Comparison of ENCODE assay signal across 18 cellular contexts in genomic region chr18:58391113-58391892, GRCh38.
DNase-seq lines count a peak whose midpoint lies in the region; ATAC-seq and TF ChIP-seq lines count a peak whose summit lies in the region.
"Had no signal": no experiment of that assay in that cellular context is flagged by ENCODE, and none has a peak within 500 bp of the region (broad histone marks: within the 10 kb centered on the region; RNA-seq: fewer than 3 reads in every experiment).

No MANE protein-coding gene starts in this region.

- H3K27me3 ChIP-seq in adipocyte (replicated peaks; ENCODE audit: control insufficient read depth, insufficient read depth, low read length) (no peaks in the 10 kb centered on the region), psoas muscle (ENCODE audit: insufficient read depth in 3 of 3, low read length in 2 of 3) (no peaks in the 10 kb centered on the region)
- H3K27me3 ChIP-seq: colonic mucosa, pancreas had no signal

- no peak overlapping the region for H3K4me3 Mint-ChIP-seq in glutamatergic neuron (ENCODE audit: unreplicated experiment)
- H3K4me3 Mint-ChIP-seq: CD8-positive, alpha-beta memory T cell; stimulated activated naive CD8-positive, alpha-beta T cell treated with anti-CD3 and anti-CD28 coated beads, Interleukin-15, amount 100 ng/mL, for 72 hours; T-helper 2 cell treated with Interferon-gamma antibody and Interleukin-4, amounts not matched to agents 5 μg/mL and 100 μg/mL, for 36 hours had no signal

- WGBS in psoas muscle, 3 donors, result 31 to 73% (median 50%) methylated on average over 2 of the region's 2 CpGs

- H3K9me3 Mint-ChIP-seq in glutamatergic neuron (ENCODE audit: unreplicated experiment), result peaks cover 2% of the 10 kb centered on the region
- H3K9me3 Mint-ChIP-seq: CD8-positive, alpha-beta memory T cell; stimulated activated naive CD8-positive, alpha-beta T cell treated with anti-CD3 and anti-CD28 coated beads, Interleukin-15, amount 100 ng/mL, for 72 hours; T-helper 2 cell treated with Interferon-gamma antibody and Interleukin-4, amounts not matched to agents 5 μg/mL and 100 μg/mL, for 36 hours had no signal

- ATAC-seq in psoas muscle, result no peak
- ATAC-seq in HG03097 (IDR thresholded peaks at IDR 0.05; ENCODE audit: low FRiP score, unreplicated experiment), result no peak
- ATAC-seq in HG02885 (IDR thresholded peaks at IDR 0.05; ENCODE audit: poor library complexity, unreplicated experiment), result no peak
- ATAC-seq: stimulated activated naive CD8-positive, alpha-beta T cell treated with anti-CD3 and anti-CD28 coated beads, Interleukin-15, amount 100 ng/mL, for 72 hours had no signal

- H3K4me1 ChIP-seq in adipocyte (ENCODE audit: control insufficient read depth, insufficient read depth, low read length), result peaks cover 23% of the 10 kb centered on the region
- H3K4me1 ChIP-seq in psoas muscle, result peaks cover 27% of the 10 kb centered on the region
- H3K4me1 ChIP-seq: colonic mucosa, pancreas had no signal

- H3K4me3 ChIP-seq in adipocyte (ENCODE audit: low read length), result no peak overlapping the region
- H3K4me3 ChIP-seq in psoas muscle, result peak overlapping the region; percentile 30
- H3K4me3 ChIP-seq: colonic mucosa, pancreas had no signal

- no peaks in the 10 kb centered on the region for H3K36me3 Mint-ChIP-seq in glutamatergic neuron (ENCODE audit: unreplicated experiment)
- H3K36me3 Mint-ChIP-seq: CD8-positive, alpha-beta memory T cell had no signal

- no peak overlapping the region for H3K9ac ChIP-seq in adipocyte (ENCODE audit: low read length)

- peak overlapping the region; percentile 89 for H3K27ac Mint-ChIP-seq in glutamatergic neuron (ENCODE audit: unreplicated experiment)
- H3K27ac Mint-ChIP-seq: CD8-positive, alpha-beta memory T cell; T-helper 2 cell treated with Interferon-gamma antibody and Interleukin-4, amounts not matched to agents 5 μg/mL and 100 μg/mL, for 36 hours had no signal

- TF ChIP-seq CTCF in glutamatergic neuron (IDR thresholded peaks at IDR 0.05; ENCODE audit: partially characterized antibody, unreplicated experiment), result no peak
- TF ChIP-seq CTCF in psoas muscle (IDR thresholded peaks at IDR 0.05), result no peak

- H3K4me1 Mint-ChIP-seq in glutamatergic neuron (ENCODE audit: low read depth, unreplicated experiment), result peaks cover 25% of the 10 kb centered on the region

- peak overlapping the region; percentile 74 for H3K27ac ChIP-seq in psoas muscle
- H3K27ac ChIP-seq: colonic mucosa, pancreas had no signal

- H3K9me3 ChIP-seq in adipocyte (ENCODE audit: control insufficient read depth, low read length) (no peaks in the 10 kb centered on the region), psoas muscle (no peaks in the 10 kb centered on the region)
- H3K9me3 ChIP-seq: colonic mucosa, pancreas had no signal

- peaks cover 4% of the 10 kb centered on the region for H3K27me3 Mint-ChIP-seq in glutamatergic neuron (ENCODE audit: unreplicated experiment)
- H3K27me3 Mint-ChIP-seq: stimulated activated naive CD8-positive, alpha-beta T cell treated with anti-CD3 and anti-CD28 coated beads, Interleukin-15, amount 100 ng/mL, for 72 hours had no signal

- H3K36me3 ChIP-seq in adipocyte (ENCODE audit: control insufficient read depth, insufficient read depth, low read length, severe bottlenecking) (no peaks in the 10 kb centered on the region), psoas muscle (ENCODE audit: insufficient read depth in 1 of 2, low read depth in 1 of 2) (peaks cover 0 to 60% of the 10 kb centered on the region in 2 donors)

- intact Hi-C loops in psoas muscle (cut with DNase I), result no loop called here

- DNase-seq in ELF-1 (ENCODE audit: low read depth, low spot score) (peak; percentile 33), adipocyte (ENCODE audit: low read depth) (peak; percentile 70), glutamatergic neuron (no peak), psoas muscle (no peak), cerebellar nuclear complex (lab: John Stamatoyannopoulos, UW) (no peak), DMS 273 (lab: John Stamatoyannopoulos, UW; ENCODE audit: unreplicated experiment) (no peak)
- DNase-seq: activated gamma-delta T cell; CD8-positive, alpha-beta memory T cell; colonic mucosa; GF-D8; Karpas-422; NCI-H1105 treated with DMSO at 0.1 percent for 48 hours; SHP77; stimulated activated naive CD8-positive, alpha-beta T cell treated with anti-CD3 and anti-CD28 coated beads, Interleukin-15, amount 100 ng/mL, for 72 hours had no signal

Comparison
In these comparisons a context has a peak if more than half of its experiments do, and no peak if none do; other contexts are left out.
1. DNase-seq: peak in ELF-1 (single experiment) and adipocyte (single experiment); none in glutamatergic neuron (single experiment), psoas muscle (0 of 2), cerebellar nuclear complex (0 of 2) and DMS 273 (single experiment).